In genomic region chrX:19194285-19195242, GRCh38 we compare ENCODE assay signal across 15 cellular contexts.
DNase-seq lines count a peak whose midpoint lies in the region; ATAC-seq, FAIRE-seq and TF ChIP-seq lines count a peak whose summit lies in the region.
"Had no signal": no experiment of that assay in that cellular context is flagged by ENCODE, and none has a peak within 500 bp of the region (broad histone marks: within the 10 kb centered on the region; RNA-seq: fewer than 3 reads in every experiment).

No MANE protein-coding gene starts in this region.

- no peak overlapping the region for H2AFZ ChIP-seq in parathyroid adenoma

- no peaks in the 10 kb centered on the region for H3K9me3 ChIP-seq in parathyroid adenoma (ENCODE audit: control insufficient read depth, low read length)

- no peaks in the 10 kb centered on the region for H3K36me3 ChIP-seq in parathyroid adenoma (ENCODE audit: control insufficient read depth, insufficient read depth, low read length)
- H3K36me3 ChIP-seq: spleen had no signal

- peak; percentile 18 to 23 for ATAC-seq in activated T-cell treated with anti-CD3 and anti-CD28 coated beads, Interleukin-2, amount 50 U/mL, for 4 hours
- ATAC-seq in GM21576 (IDR thresholded peaks at IDR 0.05; ENCODE audit: unreplicated experiment): peak; percentile 58
- peak; percentile 56 for ATAC-seq in HG03520 (IDR thresholded peaks at IDR 0.05; ENCODE audit: unreplicated experiment)
- ATAC-seq: activated CD4-positive, alpha-beta T cell treated with anti-CD3 and anti-CD28 coated beads for 36 hours; naive thymus-derived CD8-positive, alpha-beta T cell had no signal

- no peak overlapping the region for H3K4me3 Mint-ChIP-seq in activated T-cell treated with anti-CD3 and anti-CD28 coated beads, Interleukin-2, amount 50 U/mL, for 4 hours
- H3K4me3 Mint-ChIP-seq: activated CD4-positive, alpha-beta T cell treated with anti-CD3 and anti-CD28 coated beads for 36 hours; activated naive CD4-positive, alpha-beta T cell treated with anti-CD3 and anti-CD28 coated beads for 36 hours had no signal

- H3K9ac ChIP-seq in parathyroid adenoma: no peak overlapping the region

- H3K27me3 ChIP-seq in parathyroid adenoma (ENCODE audit: control insufficient read depth, insufficient read depth, low read length): no peaks in the 10 kb centered on the region

- no peak overlapping the region for H3K27ac ChIP-seq in parathyroid adenoma
- H3K27ac ChIP-seq: SK-N-MC, spleen had no signal

- no peaks in the 10 kb centered on the region for H3K4me1 ChIP-seq in parathyroid adenoma
- H3K4me1 ChIP-seq: spleen had no signal

- H3K4me1 Mint-ChIP-seq in activated T-cell treated with anti-CD3 and anti-CD28 coated beads, Interleukin-2, amount 50 U/mL, for 4 hours (ENCODE audit: low read depth): no peaks in the 10 kb centered on the region
- H3K4me1 Mint-ChIP-seq: activated CD4-positive, alpha-beta T cell treated with anti-CD3 and anti-CD28 coated beads for 36 hours; naive thymus-derived CD8-positive, alpha-beta T cell had no signal

- no peak overlapping the region for H3K4me3 ChIP-seq in parathyroid adenoma (ENCODE audit: low read depth, low read length)
- H3K4me3 ChIP-seq: SK-N-MC, spleen had no signal

- FAIRE-seq in D721Med (lab: Jason Lieb, UNC): no peak

- H3K9me3 Mint-ChIP-seq in activated T-cell treated with anti-CD3 and anti-CD28 coated beads, Interleukin-2, amount 50 U/mL, for 4 hours: no peaks in the 10 kb centered on the region
- H3K9me3 Mint-ChIP-seq: activated naive CD4-positive, alpha-beta T cell treated with anti-CD3 and anti-CD28 coated beads for 36 hours had no signal

- DNase-seq in activated T-cell treated with anti-CD3 and anti-CD28 coated beads, Interleukin-2, amount 50 U/mL, for 4 hours: no peak
- no peak for DNase-seq in activated T-cell treated with anti-CD3 and anti-CD28 coated beads, Interleukin-2, amount 50 U/mL, for 48 hours
- no peak for DNase-seq in anterior cingulate cortex (lab: John Stamatoyannopoulos, UW)
- no peak for DNase-seq in D721Med (ENCODE audit: insufficient read length, low spot score)
- DNase-seq in HPDE6-E6E7 (ENCODE audit: extremely low spot score): no peak
- DNase-seq: activated CD4-positive, alpha-beta T cell treated with anti-CD3 and anti-CD28 coated beads for 36 hours; activated naive CD4-positive, alpha-beta T cell treated with anti-CD3 and anti-CD28 coated beads for 36 hours; islet precursor cell; naive thymus-derived CD8-positive, alpha-beta T cell; NCI-H526 treated with DMSO at 0.1 percent for 48 hours; spleen had no signal

- H3K4me2 ChIP-seq in parathyroid adenoma (ENCODE audit: low read length): no peak overlapping the region

- H3K36me3 Mint-ChIP-seq in activated T-cell treated with anti-CD3 and anti-CD28 coated beads, Interleukin-2, amount 50 U/mL, for 4 hours (ENCODE audit: insufficient read depth): no peaks in the 10 kb centered on the region

- TF ChIP-seq CTCF in parathyroid adenoma (IDR thresholded peaks at IDR 0.05) (peak; percentile 12), D721Med (IDR thresholded peaks at IDR 0.05; ENCODE audit: insufficient read depth, missing control alignments) (no peak)

- no peaks in the 10 kb centered on the region for H3K27me3 Mint-ChIP-seq in activated T-cell treated with anti-CD3 and anti-CD28 coated beads, Interleukin-2, amount 50 U/mL, for 4 hours (ENCODE audit: low read depth)

- no peaks in the 10 kb centered on the region for H3K79me2 ChIP-seq in parathyroid adenoma
